15 cellular contexts compared by ENCODE assay signal in genomic region chr20:58402827-58403226, GRCh38. TPM values are rescaled to one million over a fixed set of nuclear protein-coding genes. Genes with fewer than 3 reads are reported as not detected.
DNase-seq lines count a peak whose midpoint lies in the region; ATAC-seq lines count a peak whose summit lies in the region.
"Had no signal": no experiment of that assay in that cellular context is flagged by ENCODE, and none has a peak within 500 bp of the region (broad histone marks: within the 10 kb centered on the region; RNA-seq: fewer than 3 reads in every experiment).

No MANE protein-coding gene starts in this region.

- peaks cover 17% of the 10 kb centered on the region for H3K4me1 Mint-ChIP-seq in activated T-cell treated with anti-CD3 and anti-CD28 coated beads, Interleukin-2, amount 50 U/mL, for 72 hours (ENCODE audit: low read depth)
- peaks cover 30% of the 10 kb centered on the region for H3K4me1 Mint-ChIP-seq in activated T-cell treated with anti-CD3 and anti-CD28 coated beads, Interleukin-2, amount 50 U/mL, for 24 hours (ENCODE audit: low read depth)
- H3K4me1 Mint-ChIP-seq in stimulated activated naive B cell treated with anti-CD40 and anti-IgM and Interleukin-4, amounts not matched to agents 10 μg/mL and 1 μg/mL and 100 μg/mL, for 72 hours, result peaks cover 14 to 22% of the 10 kb centered on the region in 2 donors

- H3K36me3 Mint-ChIP-seq in activated T-cell treated with anti-CD3 and anti-CD28 coated beads, Interleukin-2, amount 50 U/mL, for 72 hours (ENCODE audit: insufficient read depth in 2 of 2), result peaks cover 0 to 4% of the 10 kb centered on the region in 2 donors
- H3K36me3 Mint-ChIP-seq in activated T-cell treated with anti-CD3 and anti-CD28 coated beads, Interleukin-2, amount 50 U/mL, for 24 hours (ENCODE audit: low read depth), result peaks cover 20% of the 10 kb centered on the region
- peaks cover 8 to 16% of the 10 kb centered on the region in 2 donors for H3K36me3 Mint-ChIP-seq in stimulated activated naive B cell treated with anti-CD40 and anti-IgM and Interleukin-4, amounts not matched to agents 10 μg/mL and 1 μg/mL and 100 μg/mL, for 72 hours
- H3K36me3 Mint-ChIP-seq: activated naive CD4-positive, alpha-beta T cell treated with anti-CD3 and anti-CD28 coated beads, Interleukin-2, amount 50 U/mL, for 24 hours had no signal

- no peak for DNase-seq in activated T-cell treated with anti-CD3 and anti-CD28 coated beads, Interleukin-2, amount 50 U/mL, for 72 hours
- DNase-seq in activated T-cell treated with anti-CD3 and anti-CD28 coated beads, Interleukin-2, amount 50 U/mL, for 24 hours, result no peak
- DNase-seq in stimulated activated naive B cell treated with anti-CD40 and anti-IgM and Interleukin-4, amounts not matched to agents 10 μg/mL and 1 μg/mL and 100 μg/mL, for 72 hours, result peak; percentile 14
- DNase-seq in ecto neural progenitor cell (ENCODE audit: low spot score) (no peak), NCI-H526 treated with DMSO at 0.1 percent for 48 hours (lab: John Stamatoyannopoulos, UW) (no peak)
- DNase-seq: activated CD8-positive, alpha-beta memory T cell treated with anti-CD3 and anti-CD28 coated beads, Interleukin-2, amount 50 U/mL, for 4 hours; effector memory CD4-positive, alpha-beta T cell; NCI-H1105; OCI-M1; pancreas; spleen had no signal

- ATAC-seq in activated T-cell treated with anti-CD3 and anti-CD28 coated beads, Interleukin-2, amount 50 U/mL, for 72 hours (replicated peaks in 1 of 2), result peak; percentile 12 to 23
- peak; percentile 62 for ATAC-seq in GM21737 (IDR thresholded peaks at IDR 0.05; ENCODE audit: unreplicated experiment)
- ATAC-seq in HG03175 (IDR thresholded peaks at IDR 0.05; ENCODE audit: unreplicated experiment), result peak; percentile 79
- peak; percentile 96 to 97 for ATAC-seq in stimulated activated naive B cell treated with anti-CD40 and anti-IgM and Interleukin-4, amounts not matched to agents 10 μg/mL and 1 μg/mL and 100 μg/mL, for 72 hours (replicated peaks)
- no peak for ATAC-seq in GM19397 (IDR thresholded peaks at IDR 0.05; ENCODE audit: unreplicated experiment)
- ATAC-seq: pancreas had no signal

- no peaks in the 10 kb centered on the region for H3K27me3 Mint-ChIP-seq in activated T-cell treated with anti-CD3 and anti-CD28 coated beads, Interleukin-2, amount 50 U/mL, for 72 hours (ENCODE audit: low read depth)
- no peaks in the 10 kb centered on the region for H3K27me3 Mint-ChIP-seq in activated T-cell treated with anti-CD3 and anti-CD28 coated beads, Interleukin-2, amount 50 U/mL, for 24 hours
- H3K27me3 Mint-ChIP-seq in stimulated activated naive B cell treated with anti-CD40 and anti-IgM and Interleukin-4, amounts not matched to agents 10 μg/mL and 1 μg/mL and 100 μg/mL, for 72 hours, result no peaks in the 10 kb centered on the region
- H3K27me3 Mint-ChIP-seq: activated naive CD4-positive, alpha-beta T cell treated with anti-CD3 and anti-CD28 coated beads, Interleukin-2, amount 50 U/mL, for 24 hours had no signal

- no peaks in the 10 kb centered on the region for H3K9me3 Mint-ChIP-seq in activated T-cell treated with anti-CD3 and anti-CD28 coated beads, Interleukin-2, amount 50 U/mL, for 72 hours
- no peaks in the 10 kb centered on the region for H3K9me3 Mint-ChIP-seq in activated T-cell treated with anti-CD3 and anti-CD28 coated beads, Interleukin-2, amount 50 U/mL, for 24 hours
- no peaks in the 10 kb centered on the region for H3K9me3 Mint-ChIP-seq in stimulated activated naive B cell treated with anti-CD40 and anti-IgM and Interleukin-4, amounts not matched to agents 10 μg/mL and 1 μg/mL and 100 μg/mL, for 72 hours
- H3K9me3 Mint-ChIP-seq: activated naive CD4-positive, alpha-beta T cell treated with anti-CD3 and anti-CD28 coated beads, Interleukin-2, amount 50 U/mL, for 24 hours had no signal

- H3K4me3 Mint-ChIP-seq in activated T-cell treated with anti-CD3 and anti-CD28 coated beads, Interleukin-2, amount 50 U/mL, for 72 hours, result no peak overlapping the region
- no peak overlapping the region for H3K4me3 Mint-ChIP-seq in activated T-cell treated with anti-CD3 and anti-CD28 coated beads, Interleukin-2, amount 50 U/mL, for 24 hours
- H3K4me3 Mint-ChIP-seq in stimulated activated naive B cell treated with anti-CD40 and anti-IgM and Interleukin-4, amounts not matched to agents 10 μg/mL and 1 μg/mL and 100 μg/mL, for 72 hours, result no peak overlapping the region
- H3K4me3 Mint-ChIP-seq: activated naive CD4-positive, alpha-beta T cell treated with anti-CD3 and anti-CD28 coated beads, Interleukin-2, amount 50 U/mL, for 24 hours had no signal

- no peak overlapping the region for H3K27ac Mint-ChIP-seq in activated T-cell treated with anti-CD3 and anti-CD28 coated beads, Interleukin-2, amount 50 U/mL, for 72 hours
- no peak overlapping the region for H3K27ac Mint-ChIP-seq in activated T-cell treated with anti-CD3 and anti-CD28 coated beads, Interleukin-2, amount 50 U/mL, for 24 hours
- no peak overlapping the region for H3K27ac Mint-ChIP-seq in stimulated activated naive B cell treated with anti-CD40 and anti-IgM and Interleukin-4, amounts not matched to agents 10 μg/mL and 1 μg/mL and 100 μg/mL, for 72 hours
- H3K27ac Mint-ChIP-seq: activated naive CD4-positive, alpha-beta T cell treated with anti-CD3 and anti-CD28 coated beads, Interleukin-2, amount 50 U/mL, for 24 hours had no signal

RNA-seq across cellular contexts. Expression of gene VAPB, which starts 13.8 kb away (rescaled TPM):
- 10 to 100 TPM; 45.8 to 55.3 TPM for total RNA-seq in activated T-cell treated with anti-CD3 and anti-CD28 coated beads, Interleukin-2, amount 50 U/mL, for 72 hours
